26 cellular contexts compared by ENCODE assay signal in genomic region chr1:3679098-3679555, GRCh38. TPM values are rescaled to one million over a fixed set of nuclear protein-coding genes. Genes with fewer than 3 reads are reported as not detected.
DNase-seq lines count a peak whose midpoint lies in the region; ATAC-seq, FAIRE-seq and TF ChIP-seq lines count a peak whose summit lies in the region.
"Had no signal": no experiment of that assay in that cellular context is flagged by ENCODE, and none has a peak within 500 bp of the region (broad histone marks: within the 10 kb centered on the region; RNA-seq: fewer than 3 reads in every experiment).

No MANE protein-coding gene starts in this region.

- no peak overlapping the region for H3K27ac ChIP-seq in kidney (ENCODE audit: low read depth in 2 of 2, low read length in 2 of 2)
- H3K27ac ChIP-seq: esophagus muscularis mucosa, gastroesophageal sphincter, psoas muscle, SJCRH30, skin epidermis, thyroid gland had no signal

- no peaks in the 10 kb centered on the region for H3K9me3 Mint-ChIP-seq in activated naive CD4-positive, alpha-beta T cell treated with anti-CD3 and anti-CD28 coated beads, Interleukin-2, amount 10 ng/mL, durations not matched to agents 7 days and 5 days
- H3K9me3 Mint-ChIP-seq: activated T-helper 1 cell treated with anti-CD3 and anti-CD28 coated beads, Interleukin-12 subunit alpha, Interleukin-12 subunit beta, Interleukin-2, Interleukin-4 antibody, amounts not matched to agents 30 ng/mL and 10 ng/mL and 1 ng/mL, durations not matched to agents 14 hours and 24 hours and 36 hours; CD4-positive, alpha-beta T cell; nephron; T-helper 2 cell treated with Interferon-gamma antibody and Interleukin-4, amounts not matched to agents 5 μg/mL and 100 μg/mL, for 36 hours had no signal

- H3K4me3 Mint-ChIP-seq in activated naive CD4-positive, alpha-beta T cell treated with anti-CD3 and anti-CD28 coated beads, Interleukin-2, amount 10 ng/mL, durations not matched to agents 7 days and 5 days, result no peak overlapping the region
- H3K4me3 Mint-ChIP-seq: activated T-helper 1 cell treated with anti-CD3 and anti-CD28 coated beads, Interleukin-12 subunit alpha, Interleukin-12 subunit beta, Interleukin-2, Interleukin-4 antibody, amounts not matched to agents 30 ng/mL and 10 ng/mL and 1 ng/mL, durations not matched to agents 14 hours and 24 hours and 36 hours; CD4-positive, alpha-beta T cell; nephron; T-helper 2 cell treated with Interferon-gamma antibody and Interleukin-4, amounts not matched to agents 5 μg/mL and 100 μg/mL, for 36 hours had no signal

- FAIRE-seq in GM12892 (lab: Jason Lieb, UNC) (peak; percentile 76), kidney (lab: Jason Lieb, UNC) (no peak)
- FAIRE-seq: HepG2 had no signal

- peaks cover 30% of the 10 kb centered on the region for H3K27me3 Mint-ChIP-seq in activated naive CD4-positive, alpha-beta T cell treated with anti-CD3 and anti-CD28 coated beads, Interleukin-2, amount 10 ng/mL, durations not matched to agents 7 days and 5 days

- H3K9ac ChIP-seq in kidney (ENCODE audit: low read length in 2 of 2), result no peak overlapping the region

- H3K27ac Mint-ChIP-seq in activated naive CD4-positive, alpha-beta T cell treated with anti-CD3 and anti-CD28 coated beads, Interleukin-2, amount 10 ng/mL, durations not matched to agents 7 days and 5 days, result peak overlapping the region; percentile 14
- H3K27ac Mint-ChIP-seq: activated T-helper 1 cell treated with anti-CD3 and anti-CD28 coated beads, Interleukin-12 subunit alpha, Interleukin-12 subunit beta, Interleukin-2, Interleukin-4 antibody, amounts not matched to agents 30 ng/mL and 10 ng/mL and 1 ng/mL, durations not matched to agents 14 hours and 24 hours and 36 hours; CD4-positive, alpha-beta T cell; H9; nephron; T-helper 2 cell treated with Interferon-gamma antibody and Interleukin-4, amounts not matched to agents 5 μg/mL and 100 μg/mL, for 36 hours had no signal

- TF ChIP-seq POLR2A in GM12892 (IDR thresholded peaks at IDR 0.05; ENCODE audit: low read depth, low read length), result no peak

- H3K4me1 Mint-ChIP-seq in activated naive CD4-positive, alpha-beta T cell treated with anti-CD3 and anti-CD28 coated beads, Interleukin-2, amount 10 ng/mL, durations not matched to agents 7 days and 5 days, result peaks cover 26% of the 10 kb centered on the region
- H3K4me1 Mint-ChIP-seq: nephron had no signal

- intact Hi-C loops in kidney (cut with DNase I), result no loop called here

- no peak for DNase-seq in activated naive CD4-positive, alpha-beta T cell treated with anti-CD3 and anti-CD28 coated beads, Interleukin-2, amount 10 ng/mL, durations not matched to agents 7 days and 5 days
- no peak for DNase-seq in activated naive CD4-positive, alpha-beta T cell treated with Interleukin-2 at 50 U/mL for 16 hours
- DNase-seq in GM12892 (ENCODE audit: insufficient read length), result no peak
- DNase-seq in SW480 (ENCODE audit: low spot score), result peak; percentile 39
- DNase-seq in kidney, result peak; percentile 49
- DNase-seq in T-helper 9 cell, result no peak
- DNase-seq in OCI-M2 (lab: John Stamatoyannopoulos, UW; ENCODE audit: unreplicated experiment), result no peak
- DNase-seq: activated CD4-positive, CD25-positive, alpha-beta regulatory T cell treated with anti-CD3 and anti-CD28 coated beads, Interleukin-2, amount 50 U/mL, for 72 hours; CD4-positive, alpha-beta T cell; DMS153; effector memory CD4-positive, alpha-beta T cell; H9; NCI-H1436; SJCRH30; stimulated activated CD4-positive, alpha-beta T cell treated with anti-CD3 and anti-CD28 coated beads, Interleukin-2, amount 100 ng/mL, for 24 hours; stimulated activated naive CD4-positive, alpha-beta T cell treated with Interleukin-2 at 50 U/mL for 16 hours; thyroid gland had no signal

- H3K36me3 Mint-ChIP-seq in activated naive CD4-positive, alpha-beta T cell treated with anti-CD3 and anti-CD28 coated beads, Interleukin-2, amount 10 ng/mL, durations not matched to agents 7 days and 5 days, result no peaks in the 10 kb centered on the region

- CTCF ChIA-PET in activated naive CD4-positive, alpha-beta T cell treated with anti-CD3 and anti-CD28 coated beads, Interleukin-2, amount 10 ng/mL, durations not matched to agents 7 days and 5 days (lab: Charles Lee), result no interaction called here

- no peaks in the 10 kb centered on the region for H3K4me1 ChIP-seq in kidney (ENCODE audit: control insufficient read depth in 1 of 2, insufficient read depth in 1 of 2, low read depth in 1 of 2, low read length in 2 of 2)
- H3K4me1 ChIP-seq: psoas muscle had no signal

- no peak for TF ChIP-seq CTCF in kidney (IDR thresholded peaks at IDR 0.05; ENCODE audit: borderline replicate concordance, extremely low read depth, insufficient read depth)

- H3K9me3 ChIP-seq in kidney (ENCODE audit: control insufficient read depth in 1 of 2, low read length in 2 of 2), result no peaks in the 10 kb centered on the region
- H3K9me3 ChIP-seq: esophagus muscularis mucosa, gastroesophageal sphincter, psoas muscle, SJCRH30, thyroid gland had no signal

- H3K4me3 ChIP-seq in kidney (ENCODE audit: low read length in 2 of 2), result no peak overlapping the region
- H3K4me3 ChIP-seq: esophagus muscularis mucosa, gastroesophageal sphincter, psoas muscle, SJCRH30, skin epidermis, thyroid gland had no signal

- ATAC-seq in HG02759 (IDR thresholded peaks at IDR 0.05; ENCODE audit: unreplicated experiment), result no peak
- ATAC-seq: gastroesophageal sphincter, HepG2, psoas muscle had no signal

- H3K36me3 ChIP-seq in kidney (ENCODE audit: control insufficient read depth in 1 of 2, insufficient read depth in 2 of 2, low read length in 2 of 2), result no peaks in the 10 kb centered on the region
- H3K36me3 ChIP-seq: esophagus muscularis mucosa, gastroesophageal sphincter, SJCRH30, thyroid gland had no signal

RNA-seq across cellular contexts. Expression of gene TP73, which starts 26.8 kb away (rescaled TPM):
- polyA plus RNA-seq in GM12892 (2012; ENCODE audit: missing spikeins), result 5.7 TPM
- total RNA-seq in kidney, result 0.54 TPM
- not detected for polyA plus RNA-seq in kidney (ENCODE audit: insufficient read depth, low read depth, low replicate concordance)
- total RNA-seq: CD4-positive, alpha-beta T cell; esophagus muscularis mucosa had no signal

RNA-seq across cellular contexts. Expression of gene WRAP73, which starts 29.2 kb away (rescaled TPM):
- polyA plus RNA-seq in GM12892 (2012; ENCODE audit: missing spikeins), result 18.5 TPM
- total RNA-seq in kidney, result 18.4 TPM
- 19.6 TPM for polyA plus RNA-seq in kidney (ENCODE audit: insufficient read depth, low read depth, low replicate concordance)

RNA-seq across cellular contexts. Expression of gene TPRG1L, which starts 54.3 kb away (rescaled TPM):
- polyA plus RNA-seq in GM12892 (2012; ENCODE audit: missing spikeins), result 11.4 TPM
- total RNA-seq in kidney, result 37.1 TPM
- 72.4 TPM for polyA plus RNA-seq in kidney (ENCODE audit: insufficient read depth, low read depth, low replicate concordance)

Comparison
In these comparisons a context has a peak if more than half of its experiments do, and no peak if none do; other contexts are left out.
1. DNase-seq: peak in SW480 (single experiment) and kidney (single experiment); none in activated naive CD4-positive, alpha-beta T cell treated with anti-CD3 and anti-CD28 coated beads, Interleukin-2, amount 10 ng/mL, durations not matched to agents 7 days and 5 days (single experiment), activated naive CD4-positive, alpha-beta T cell treated with Interleukin-2 at 50 U/mL for 16 hours (single experiment), GM12892 (single experiment), T-helper 9 cell (single experiment) and OCI-M2 (single experiment).